ENCODE assay signal across 8 cellular contexts in the genomic region with DNA sequence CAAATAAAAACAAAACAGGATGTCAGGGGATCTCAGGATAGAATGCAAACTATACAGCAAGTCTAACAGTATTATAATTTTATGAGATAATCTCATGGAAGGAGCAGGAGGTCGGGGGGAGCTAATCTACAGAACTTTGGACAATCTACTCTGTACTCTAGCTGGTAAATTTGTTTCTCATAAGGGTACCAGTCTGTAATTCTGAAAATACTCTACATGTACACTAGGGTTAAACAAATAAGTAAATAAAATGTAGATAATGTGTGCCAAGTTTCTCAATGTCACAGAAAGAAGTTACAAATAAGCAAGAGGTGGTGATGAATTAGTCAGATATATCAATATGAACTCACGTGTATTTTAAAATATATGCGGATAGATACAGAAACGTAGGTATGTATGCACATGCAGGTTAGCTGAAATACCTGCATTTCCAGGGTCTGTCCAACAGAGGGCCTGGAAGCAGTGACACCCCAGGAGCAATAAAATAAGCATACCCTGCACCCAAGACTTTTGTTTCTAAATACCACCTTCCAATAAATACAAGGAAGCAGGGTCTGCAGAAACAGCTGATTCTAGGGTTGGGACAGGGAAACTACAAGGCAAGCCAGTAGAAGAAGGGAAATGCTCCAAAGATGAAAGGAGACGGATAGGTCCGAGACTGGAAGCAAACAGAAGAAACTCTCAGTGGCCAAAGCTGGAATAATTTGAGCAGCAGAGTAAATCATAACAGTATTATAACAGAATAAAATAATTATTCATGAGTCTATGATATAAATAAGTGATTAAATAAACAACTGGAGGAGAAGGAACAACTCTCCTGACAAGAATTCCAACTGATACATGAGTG. TPM values are rescaled to one million over a fixed set of nuclear protein-coding genes. Genes with fewer than 3 reads are reported as not detected.
DNase-seq lines count a peak whose midpoint lies in the region; ATAC-seq and TF ChIP-seq lines count a peak whose summit lies in the region.

No MANE protein-coding gene starts in this region.

- no peak overlapping the region for H3K4me3 ChIP-seq in cardiac muscle cell
- H3K4me3 ChIP-seq in astrocyte of the spinal cord (ENCODE audit: low read depth, low read length), result peak overlapping the region; percentile 7

- H3K9me3 Mint-ChIP-seq in stimulated activated effector memory CD8-positive, alpha-beta T cell treated with anti-CD3 and anti-CD28 coated beads, Interleukin-12 subunit alpha, Interleukin-12 subunit beta, amount 100 ng/mL, for 72 hours, result no peaks in the 10 kb centered on the region

- no peak overlapping the region for H3K27ac ChIP-seq in cardiac muscle cell

- peaks cover 5% of the 10 kb centered on the region for H3K36me3 Mint-ChIP-seq in stimulated activated effector memory CD8-positive, alpha-beta T cell treated with anti-CD3 and anti-CD28 coated beads, Interleukin-12 subunit alpha, Interleukin-12 subunit beta, amount 100 ng/mL, for 72 hours

- in situ Hi-C loops in astrocyte of the spinal cord (cut with HindIII; ENCODE audit: low sequenced_read_pairs), result no loop called here

- no peaks in the 10 kb centered on the region for H3K27me3 ChIP-seq in cardiac muscle cell

- H3K4me1 Mint-ChIP-seq in stimulated activated effector memory CD8-positive, alpha-beta T cell treated with anti-CD3 and anti-CD28 coated beads, Interleukin-12 subunit alpha, Interleukin-12 subunit beta, amount 100 ng/mL, for 72 hours, result peaks cover 35% of the 10 kb centered on the region

- H3K36me3 ChIP-seq in cardiac muscle cell, result no peaks in the 10 kb centered on the region

- ATAC-seq in left ventricle myocardium superior, result no peak
- peak; percentile 67 for ATAC-seq in HG02885 (IDR thresholded peaks at IDR 0.05; ENCODE audit: poor library complexity, unreplicated experiment)
- ATAC-seq in left lobe of liver, result peak; percentile 91
- ATAC-seq in stimulated activated effector memory CD8-positive, alpha-beta T cell treated with anti-CD3 and anti-CD28 coated beads, Interleukin-12 subunit alpha, Interleukin-12 subunit beta, amount 100 ng/mL, for 72 hours, result peak; percentile 53

- TF ChIP-seq CTCF in cardiac muscle cell (IDR thresholded peaks at IDR 0.05; ENCODE audit: low read depth, low read length) (peak; percentile 75), astrocyte of the spinal cord (IDR thresholded peaks at IDR 0.05; ENCODE audit: low read depth, low read length) (peak; percentile 70)

- peak overlapping the region; percentile 68 for H3K27ac Mint-ChIP-seq in stimulated activated effector memory CD8-positive, alpha-beta T cell treated with anti-CD3 and anti-CD28 coated beads, Interleukin-12 subunit alpha, Interleukin-12 subunit beta, amount 100 ng/mL, for 72 hours

- intact Hi-C loops in left ventricle myocardium superior (cut with micrococcal nuclease) (no loop called here), posterior vena cava (cut with DNase I) (loop anchor here in 1 of 2 donors (10.0 kb wide), 1 partner anchor 109 kb away; no protein-coding TSS in a partner anchor)

- DNase-seq in cardiac muscle cell (ENCODE audit: low read depth in 1 of 2, low spot score in 1 of 2), result peak; percentile 30 to 45
- no peak for DNase-seq in left ventricle myocardium superior
- DNase-seq in SK-N-DZ (ENCODE audit: low spot score), result peak; percentile 47
- peak; percentile 34 for DNase-seq in astrocyte of the spinal cord (ENCODE audit: low read depth, low spot score)
- peak; percentile 49 for DNase-seq in left lobe of liver (ENCODE audit: low spot score)
- no peak for DNase-seq in stimulated activated effector memory CD8-positive, alpha-beta T cell treated with anti-CD3 and anti-CD28 coated beads, Interleukin-12 subunit alpha, Interleukin-12 subunit beta, amount 100 ng/mL, for 72 hours (ENCODE audit: low spot score in 2 of 2)
- no peak for DNase-seq in posterior vena cava (ENCODE audit: low spot score)

- H3K4me1 ChIP-seq in cardiac muscle cell (ENCODE audit: low read depth), result peaks cover 4% of the 10 kb centered on the region

- no peaks in the 10 kb centered on the region for H3K9me3 ChIP-seq in cardiac muscle cell (ENCODE audit: low read depth)

- H3K4me3 Mint-ChIP-seq in stimulated activated effector memory CD8-positive, alpha-beta T cell treated with anti-CD3 and anti-CD28 coated beads, Interleukin-12 subunit alpha, Interleukin-12 subunit beta, amount 100 ng/mL, for 72 hours, result peak overlapping the region; percentile 55

RNA-seq across cellular contexts. Expression of gene EZH2, which starts 27.8 kb away (rescaled TPM):
- total RNA-seq in cardiac muscle cell, result 17.6 and 28.4 TPM in 2 replicates
- 18.7 and 22.2 TPM in 2 replicates for polyA plus RNA-seq in cardiac muscle cell
- 1.1 TPM for total RNA-seq in left ventricle myocardium superior
- polyA plus RNA-seq in SK-N-DZ (2014; cell fraction: cytosol; rRNA removed), result 55.2 and 64.4 TPM in 2 replicates
- polyA plus RNA-seq in SK-N-DZ (2014; cell fraction: nucleus; rRNA removed), result 220 and 281 TPM in 2 replicates
- total RNA-seq in left lobe of liver, result 2.5 TPM
- total RNA-seq in posterior vena cava, result 1 to 10 TPM; 1.7 to 1.9 TPM

Comparison
In these comparisons a context has a peak if more than half of its experiments do, and no peak if none do; other contexts are left out.
1. DNase-seq: peak in cardiac muscle cell (2 of 2), SK-N-DZ (single experiment), astrocyte of the spinal cord (single experiment) and left lobe of liver (single experiment); none in left ventricle myocardium superior (single experiment), stimulated activated effector memory CD8-positive, alpha-beta T cell treated with anti-CD3 and anti-CD28 coated beads, Interleukin-12 subunit alpha, Interleukin-12 subunit beta, amount 100 ng/mL, for 72 hours (0 of 2) and posterior vena cava (single experiment).